17 cellular contexts compared by ENCODE assay signal in the genomic region with DNA sequence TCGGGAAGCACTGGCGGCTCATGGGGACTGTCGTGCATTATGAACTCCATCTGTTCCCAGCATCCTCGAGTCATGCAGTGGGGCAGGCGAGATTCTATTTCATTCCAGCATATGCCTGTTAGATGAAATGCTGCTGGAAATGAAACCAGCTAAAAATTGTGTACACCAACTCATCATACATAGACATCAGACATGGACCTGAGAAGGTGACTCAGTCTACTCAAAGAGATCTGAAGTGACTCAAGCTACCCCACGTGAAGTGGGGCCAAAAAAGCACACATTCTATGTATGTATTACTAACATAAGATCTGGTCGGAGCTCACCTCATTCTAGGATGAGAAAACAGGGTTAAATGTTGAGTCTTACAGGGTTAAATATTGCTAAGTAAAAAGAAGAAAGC. TPM values are rescaled to one million over a fixed set of nuclear protein-coding genes. Genes with fewer than 3 reads are reported as not detected.
A peak's percentile ranks its signal among the peaks of the same experiment; 100 is the strongest.
DNase-seq lines count a peak whose midpoint lies in the region; ATAC-seq, FAIRE-seq and TF ChIP-seq lines count a peak whose summit lies in the region.
"Had no signal": no experiment of that assay in that cellular context is flagged by ENCODE, and none has a peak within 500 bp of the region (broad histone marks: within the 10 kb centered on the region; RNA-seq: fewer than 3 reads in every experiment).

No MANE protein-coding gene starts in this region.

- H3K56ac ChIP-seq in H1 (replicated peaks; ENCODE audit: insufficient read length, low read depth, low read length): no peak overlapping the region

- H2AFZ ChIP-seq in H1 (ENCODE audit: low read length): 0 out of 2 replicates have a peak overlapping the region, but pooled peaks have one; percentile 9

- H2BK15ac ChIP-seq in H1 (ENCODE audit: low read length): no peak overlapping the region

- no peaks in the 10 kb centered on the region for H3K36me3 Mint-ChIP-seq in stimulated activated effector memory CD8-positive, alpha-beta T cell treated with anti-CD3 and anti-CD28 coated beads, Interleukin-12 subunit alpha, Interleukin-12 subunit beta, amount 100 ng/mL, for 72 hours

- TF ChIP-seq POLR2A in H1 (IDR thresholded peaks at IDR 0.05; ENCODE audit: control extremely low read depth in 1 of 2, low read depth in 2 of 2, low read length in 2 of 2): no peak

- POLR2A ChIA-PET in H1 (lab: Charles Lee; ENCODE audit: partially characterized antibody): no interaction called here

- no peaks in the 10 kb centered on the region for H4K20me1 ChIP-seq in H1 (replicated peaks in 1 of 2; ENCODE audit: control insufficient read depth in 1 of 2, insufficient read depth in 2 of 2, low read length in 2 of 2)

- no peak overlapping the region for H3K23ac ChIP-seq in H1 (ENCODE audit: insufficient read length)

- CTCF ChIA-PET in H1 (lab: Charles Lee; ENCODE audit: partially characterized antibody): interaction anchor here (1.5 kb wide), 1 partner anchor 404 kb away, joined by 4 read pairs; no protein-coding TSS in a partner anchor

- no peaks in the 10 kb centered on the region for H3K27me3 ChIP-seq in right atrium auricular region
- no peaks in the 10 kb centered on the region for H3K27me3 ChIP-seq in H1 (replicated peaks in 1 of 4; ENCODE audit: control insufficient read depth in 3 of 4, extremely low read depth in 1 of 4, insufficient read depth in 3 of 4, low read length in 3 of 4)

- TF ChIP-seq RAD21 in H1 (IDR thresholded peaks at IDR 0.05 in 1 of 2, conservative IDR thresholded peaks at IDR 0.05 in 1 of 2; ENCODE audit: low read depth in 2 of 2, low read length in 2 of 2): no peak

- H4K5ac ChIP-seq in H1 (ENCODE audit: insufficient read length, low read depth, low read length): no peak overlapping the region

- H3K4me2 ChIP-seq in H1 (ENCODE audit: insufficient read depth in 1 of 2, low read depth in 2 of 2, low read length in 2 of 2): no peak overlapping the region

- H3K4me1 Mint-ChIP-seq in stimulated activated effector memory CD8-positive, alpha-beta T cell treated with anti-CD3 and anti-CD28 coated beads, Interleukin-12 subunit alpha, Interleukin-12 subunit beta, amount 100 ng/mL, for 72 hours: no peaks in the 10 kb centered on the region

- no peak for TF ChIP-seq EP300 in H1 (IDR thresholded peaks at IDR 0.05; ENCODE audit: borderline replicate concordance in 1 of 2, low read depth in 2 of 2, low read length in 2 of 2)

- H3K79me2 ChIP-seq in H1 (ENCODE audit: control insufficient read depth in 1 of 2, insufficient read depth in 2 of 2, low read length in 2 of 2): no peaks in the 10 kb centered on the region

- no peak overlapping the region for H3K27ac Mint-ChIP-seq in stimulated activated effector memory CD8-positive, alpha-beta T cell treated with anti-CD3 and anti-CD28 coated beads, Interleukin-12 subunit alpha, Interleukin-12 subunit beta, amount 100 ng/mL, for 72 hours

- DNase-seq in left ventricle myocardium superior (no peak), right atrium auricular region (ENCODE audit: low spot score) (no peak), NCI-H2171 (lab: John Stamatoyannopoulos, UW) (peak; percentile 15), H1 (ENCODE audit: low read depth in 1 of 2, low spot score in 2 of 2) (no peak), activated gamma-delta T cell (lab: John Stamatoyannopoulos, UW) (no peak), NCI-H226 (no peak)
- DNase-seq in stimulated activated effector memory CD8-positive, alpha-beta T cell treated with anti-CD3 and anti-CD28 coated beads, Interleukin-12 subunit alpha, Interleukin-12 subunit beta, amount 100 ng/mL, for 72 hours (ENCODE audit: low spot score in 2 of 2): no peak
- DNase-seq in stimulated activated naive CD4-positive, alpha-beta T cell treated with Interleukin-2 at 50 U/mL for 16 hours (lab: John Stamatoyannopoulos, UW): no peak
- DNase-seq: C1 segment of cervical spinal cord; DMS153; H7; MV-4-11; NCI-H1417 treated with DMSO at 0.1 percent for 48 hours; NCI-H2029; NCI-H69; NK-92 treated with Interleukin-12 subunit alpha and Interleukin-12 subunit beta, amount 100 ng/mL, for 24 hours; PC-3 had no signal

- TF ChIP-seq CTCF in right atrium auricular region (IDR thresholded peaks at IDR 0.05): no peak
- TF ChIP-seq CTCF in H1 (IDR thresholded peaks at IDR 0.05; ENCODE audit: control extremely low read depth in 1 of 3, insufficient read depth in 1 of 3, low read depth in 1 of 3, low read length in 3 of 3): no peak

- H2BK20ac ChIP-seq in H1 (ENCODE audit: low read length): no peak overlapping the region

- no peaks in the 10 kb centered on the region for H3K23me2 ChIP-seq in H1 (ENCODE audit: low read depth, low read length)

- H4K8ac ChIP-seq in H1 (ENCODE audit: extremely low read depth, insufficient read depth, low read length): no peak overlapping the region

- no peak overlapping the region for H3K4ac ChIP-seq in H1 (replicated peaks; ENCODE audit: insufficient read length, low read depth, low read length)

- H3K4me3 Mint-ChIP-seq in stimulated activated effector memory CD8-positive, alpha-beta T cell treated with anti-CD3 and anti-CD28 coated beads, Interleukin-12 subunit alpha, Interleukin-12 subunit beta, amount 100 ng/mL, for 72 hours: no peak overlapping the region

- WGBS in H1 (ENCODE audit: extremely low coverage in 1 of 2, insufficient coverage in 1 of 2, insufficient read length in 1 of 2, insufficient replicate concordance in 2 of 2, low coverage in 1 of 2, low lambda C conversion rate in 2 of 2, missing lambda C conversion rate in 1 of 2), 2 experiments: 92% methylated on average over 7 of the region's 7 CpGs; no CpG with 5 or more reads in 1 of the 2 experiments

- no peaks in the 10 kb centered on the region for H3K9me3 ChIP-seq in right atrium auricular region
- no peaks in the 10 kb centered on the region for H3K9me3 ChIP-seq in H1 (ENCODE audit: insufficient read depth in 2 of 2, low read depth in 1 of 2, low read length in 1 of 2)

- no peaks in the 10 kb centered on the region for H3K4me1 ChIP-seq in right atrium auricular region
- no peaks in the 10 kb centered on the region for H3K4me1 ChIP-seq in H1 (replicated peaks in 1 of 4; ENCODE audit: control insufficient read depth in 3 of 4, insufficient read depth in 4 of 4, low read length in 3 of 4)

- no peaks in the 10 kb centered on the region for H3K79me1 ChIP-seq in H1 (ENCODE audit: low read depth, low read length)

- no peak overlapping the region for H2BK120ac ChIP-seq in H1 (replicated peaks; ENCODE audit: low read depth, low read length)

- intact Hi-C loops in left ventricle myocardium superior (cut with micrococcal nuclease): no loop called here

- no peak for FAIRE-seq in H1 (lab: Jason Lieb, UNC)

- peak; percentile 38 for ATAC-seq in left ventricle myocardium superior
- ATAC-seq in stimulated activated effector memory CD8-positive, alpha-beta T cell treated with anti-CD3 and anti-CD28 coated beads, Interleukin-12 subunit alpha, Interleukin-12 subunit beta, amount 100 ng/mL, for 72 hours: peak; percentile 79
- ATAC-seq: PC-3 had no signal

- H3K9me3 Mint-ChIP-seq in stimulated activated effector memory CD8-positive, alpha-beta T cell treated with anti-CD3 and anti-CD28 coated beads, Interleukin-12 subunit alpha, Interleukin-12 subunit beta, amount 100 ng/mL, for 72 hours: no peaks in the 10 kb centered on the region

- H2AK5ac ChIP-seq in H1 (ENCODE audit: low read depth, low read length): no peak overlapping the region

- no peaks in the 10 kb centered on the region for H3K36me3 ChIP-seq in right atrium auricular region
- no peaks in the 10 kb centered on the region for H3K36me3 ChIP-seq in H1 (ENCODE audit: control insufficient read depth in 2 of 4, insufficient read depth in 4 of 4, low read length in 3 of 4)

- H3K4me3 ChIP-seq in right atrium auricular region: no peak overlapping the region
- H3K4me3 ChIP-seq in H1 (ENCODE audit: extremely low read depth in 1 of 4, insufficient read depth in 2 of 4, low read depth in 3 of 4, low read length in 4 of 4): no peak overlapping the region

- no peak overlapping the region for H2BK5ac ChIP-seq in H1 (ENCODE audit: low read depth, low read length)

- H3K14ac ChIP-seq in H1 (ENCODE audit: insufficient read length): no peak overlapping the region

- H3K27ac ChIP-seq in right atrium auricular region (no peak overlapping the region), H1 (ENCODE audit: low read depth, low read length) (no peak overlapping the region)

- H3K9ac ChIP-seq in H1 (replicated peaks in 1 of 4; ENCODE audit: extremely low read depth in 1 of 4, low read depth in 3 of 4, low read length in 3 of 4): no peak overlapping the region

- no peak overlapping the region for H3K18ac ChIP-seq in H1 (ENCODE audit: extremely low read depth, low read length)

- H2BK12ac ChIP-seq in H1 (ENCODE audit: low read depth, low read length): no peak overlapping the region

- H4K91ac ChIP-seq in H1 (replicated peaks; ENCODE audit: insufficient read length, low read length): no peak overlapping the region

TF ChIP-seq in H1, 55 proteins besides CTCF, POLR2A, EP300 and RAD21:
- TF ChIP-seq CHD1 (IDR thresholded peaks at IDR 0.05; ENCODE audit: low read depth, low read length) (no peak), HDAC2 (IDR thresholded peaks at IDR 0.05; ENCODE audit: borderline replicate concordance in 1 of 2, low read depth in 2 of 2, low read length in 2 of 2) (no peak)
TF ChIP-seq in H1: peak in this region for 0.

RNA-seq across cellular contexts. Expression of a gene that starts 47.5 kb away (rescaled TPM):
- 15.2 TPM for total RNA-seq in left ventricle myocardium superior
- total RNA-seq in right atrium auricular region: 10 to 100 TPM in 1 of 2 donors, 1 to 10 TPM in 1; 9.8 to 13.4 TPM
- total RNA-seq in H1 (2021; fragmentation: NEBNext Ultra II Directional; extraction: Animal tissue kit (Norgen Biotek cat#: 25700)): 44.6 and 48.4 TPM in 2 replicates
- 3.1 and 5.9 TPM in 2 replicates for polyA plus RNA-seq in H1 (2011; rRNA removed)
- 9.5 TPM for polyA plus RNA-seq in H1 (2011; cell fraction: cytosol; rRNA removed)
- 1.8 TPM for polyA plus RNA-seq in H1 (2011; cell fraction: nucleus; rRNA removed)
- 14.1 to 38.7 TPM (median 18.3 TPM) in 4 replicates for polyA plus RNA-seq in H1 (2012, experiment 1 of 2)
- polyA plus RNA-seq in H1 (2012, experiment 2 of 2): 13.1 TPM
- polyA plus RNA-seq in H1 (2013, experiment 1 of 2): 34.2 TPM
- 35.6 TPM for polyA plus RNA-seq in H1 (2013, experiment 2 of 2)
- polyA minus RNA-seq in H1 (2011; rRNA and poly(A)+ RNA removed): 4.5 and 7.1 TPM in 2 replicates
- polyA minus RNA-seq in H1 (2011; cell fraction: cytosol; rRNA and poly(A)+ RNA removed): 6.4 TPM
- 20.1 TPM for polyA minus RNA-seq in H1 (2011; cell fraction: nucleus; rRNA and poly(A)+ RNA removed)
